ENCODE assay signal across 20 cellular contexts in the genomic region with DNA sequence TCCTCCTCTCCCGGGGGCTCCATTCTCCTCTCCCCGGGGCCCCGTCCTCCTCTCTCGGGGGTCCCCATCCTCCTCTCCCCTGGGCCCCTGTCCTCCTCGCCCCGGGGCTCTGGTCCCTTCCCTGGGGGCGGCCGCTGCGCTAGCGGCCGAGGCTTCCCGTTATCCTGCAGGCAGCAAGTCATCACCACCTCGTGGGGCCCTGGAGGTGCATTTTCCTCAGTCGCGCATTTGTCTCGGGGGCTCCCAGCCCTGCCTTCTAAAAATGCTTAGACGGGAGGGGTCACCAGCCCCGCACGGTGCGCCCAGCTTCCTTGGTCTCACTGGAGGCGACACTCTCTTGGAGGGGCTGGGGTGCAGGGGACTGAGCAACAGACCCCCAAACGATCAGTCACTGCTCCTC.
"Had no signal": no experiment of that assay in that cellular context is flagged by ENCODE, and none has a peak within 500 bp of the region (broad histone marks: within the 10 kb centered on the region; RNA-seq: fewer than 3 reads in every experiment).

No MANE protein-coding gene starts in this region.

- H3K4me3 Mint-ChIP-seq: naive thymus-derived CD8-positive, alpha-beta T cell; nephron; neural crest cell; stimulated activated memory B cell treated with anti-CD40 and anti-IgM and Interleukin-4, amounts not matched to agents 10 μg/mL and 1 μg/mL and 100 μg/mL, for 72 hours; type B pancreatic cell had no signal

- H3K9me3 Mint-ChIP-seq: neural crest cell, type B pancreatic cell had no signal

- H3K27ac Mint-ChIP-seq: naive thymus-derived CD8-positive, alpha-beta T cell; nephron; progenitor cell of endocrine pancreas; stimulated activated memory B cell treated with anti-CD40 and anti-IgM and Interleukin-4, amounts not matched to agents 10 μg/mL and 1 μg/mL and 100 μg/mL, for 72 hours; type B pancreatic cell had no signal

- H3K27me3 Mint-ChIP-seq: type B pancreatic cell had no signal

- H3K4me1 Mint-ChIP-seq: nephron had no signal

- DNase-seq: heart left ventricle; islet precursor cell; left ventricle myocardium superior; lower lobe of right lung; mammary epithelial cell; mesenchymal stem cell; naive thymus-derived CD8-positive, alpha-beta T cell; occipital lobe; right lobe of liver; stimulated activated CD4-positive, alpha-beta T cell treated with anti-CD3 and anti-CD28 coated beads, Interleukin-1b, Interleukin-23, amount 100 ng/mL, for 48 hours; stimulated activated CD4-positive, alpha-beta T cell treated with anti-CD3 and anti-CD28 coated beads, Interleukin-2, amount 100 ng/mL, for 48 hours; stimulated activated CD4-positive, alpha-beta T cell treated with anti-CD3 and anti-CD28 coated beads, Interleukin-4, amount 100 ng/mL, for 4 hours; stimulated activated CD8-positive, alpha-beta memory T cell treated with anti-CD3 and anti-CD28 coated beads, Interleukin-4, amount 100 ng/mL, for 48 hours; stimulated activated naive CD4-positive, alpha-beta T cell treated with Interleukin-2 at 50 U/mL for 16 hours; uterus had no signal

- ATAC-seq: heart left ventricle; left ventricle myocardium superior; naive thymus-derived CD8-positive, alpha-beta T cell; right lobe of liver had no signal

- H3K36me3 Mint-ChIP-seq: naive thymus-derived CD8-positive, alpha-beta T cell; stimulated activated memory B cell treated with anti-CD40 and anti-IgM and Interleukin-4, amounts not matched to agents 10 μg/mL and 1 μg/mL and 100 μg/mL, for 72 hours; type B pancreatic cell had no signal
